In the genomic region with DNA sequence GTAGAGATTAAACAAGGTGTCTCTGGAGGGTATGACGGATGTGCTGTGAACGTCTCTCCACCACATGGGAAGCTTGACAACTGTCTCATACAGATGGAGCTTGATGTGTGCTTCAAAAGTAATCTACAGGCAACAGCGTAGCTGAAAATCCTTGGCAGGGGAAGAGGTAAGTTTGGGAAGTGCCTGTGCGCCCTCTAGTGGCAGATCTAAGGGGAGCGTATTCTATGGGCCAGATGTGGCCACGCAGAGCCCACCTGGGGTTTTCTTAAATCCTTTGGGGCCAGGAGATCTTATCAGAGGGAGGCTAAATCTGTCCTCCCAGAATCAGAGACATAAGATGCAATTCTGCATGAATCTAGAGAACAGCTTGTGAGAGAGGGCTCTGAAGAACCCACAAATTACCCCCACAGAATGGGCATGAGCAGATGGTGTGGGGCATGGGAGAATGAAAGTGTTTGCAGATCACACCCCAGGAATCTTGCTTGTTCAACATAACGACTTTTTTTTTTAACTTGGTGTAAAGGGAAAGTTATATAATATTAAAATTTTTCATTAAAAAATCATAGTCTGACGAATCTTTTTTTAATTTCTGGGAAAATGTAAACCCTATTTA, we compare ENCODE assay signal across 8 cellular contexts.
A peak's percentile ranks its signal among the peaks of the same experiment; 100 is the strongest.
DNase-seq lines count a peak whose midpoint lies in the region; ATAC-seq and TF ChIP-seq lines count a peak whose summit lies in the region.

No MANE protein-coding gene starts in this region.

- H3K27me3 Mint-ChIP-seq in activated CD8-positive, alpha-beta memory T cell treated with anti-CD3 and anti-CD28 coated beads, Interleukin-2, amount 10 ng/mL, durations not matched to agents 7 days and 5 days: no peaks in the 10 kb centered on the region
- peaks cover 6 to 16% (median 12%) of the 10 kb centered on the region in 3 donors for H3K27me3 Mint-ChIP-seq in naive B cell
- peaks cover 2% of the 10 kb centered on the region for H3K27me3 Mint-ChIP-seq in stimulated activated memory B cell treated with anti-CD40 and anti-IgM and Interleukin-4, amounts not matched to agents 10 μg/mL and 1 μg/mL and 100 μg/mL, for 72 hours

- no peaks in the 10 kb centered on the region for H3K36me3 Mint-ChIP-seq in activated CD8-positive, alpha-beta memory T cell treated with anti-CD3 and anti-CD28 coated beads, Interleukin-2, amount 10 ng/mL, durations not matched to agents 7 days and 5 days
- H3K36me3 Mint-ChIP-seq in naive B cell: peaks cover 0 to under 1% of the 10 kb centered on the region in 2 donors
- no peaks in the 10 kb centered on the region for H3K36me3 Mint-ChIP-seq in stimulated activated memory B cell treated with anti-CD40 and anti-IgM and Interleukin-4, amounts not matched to agents 10 μg/mL and 1 μg/mL and 100 μg/mL, for 72 hours

- H3K27ac Mint-ChIP-seq in activated CD8-positive, alpha-beta memory T cell treated with anti-CD3 and anti-CD28 coated beads, Interleukin-2, amount 10 ng/mL, durations not matched to agents 7 days and 5 days: no peak overlapping the region
- peak overlapping the region in 2 of 6 donors; percentile 56 to 64 for H3K27ac Mint-ChIP-seq in naive B cell
- peak overlapping the region; percentile 61 for H3K27ac Mint-ChIP-seq in stimulated activated memory B cell treated with anti-CD40 and anti-IgM and Interleukin-4, amounts not matched to agents 10 μg/mL and 1 μg/mL and 100 μg/mL, for 72 hours

- DNase-seq in AG08396 (ENCODE audit: low spot score) (peak; percentile 65), NOMO-1 (lab: John Stamatoyannopoulos, UW; ENCODE audit: unreplicated experiment in 2 of 2) (peak; percentile 24 to 69), epithelial cell of esophagus (ENCODE audit: low read depth) (peak; percentile 80), naive B cell (peak; percentile 49)
- DNase-seq in activated CD8-positive, alpha-beta memory T cell treated with anti-CD3 and anti-CD28 coated beads, Interleukin-2, amount 10 ng/mL, durations not matched to agents 7 days and 5 days: peak; percentile 67

- H3K4me3 Mint-ChIP-seq in activated CD8-positive, alpha-beta memory T cell treated with anti-CD3 and anti-CD28 coated beads, Interleukin-2, amount 10 ng/mL, durations not matched to agents 7 days and 5 days: no peak overlapping the region
- no peak overlapping the region for H3K4me3 Mint-ChIP-seq in naive B cell
- H3K4me3 Mint-ChIP-seq in stimulated activated memory B cell treated with anti-CD40 and anti-IgM and Interleukin-4, amounts not matched to agents 10 μg/mL and 1 μg/mL and 100 μg/mL, for 72 hours: no peak overlapping the region

- ATAC-seq in GM18861 (IDR thresholded peaks at IDR 0.05; ENCODE audit: unreplicated experiment): peak; percentile 43
- ATAC-seq in HG03354 (IDR thresholded peaks at IDR 0.05; ENCODE audit: poor library complexity, severe bottlenecking, unreplicated experiment): peak; percentile 91
- ATAC-seq in activated CD8-positive, alpha-beta memory T cell treated with anti-CD3 and anti-CD28 coated beads, Interleukin-2, amount 10 ng/mL, durations not matched to agents 7 days and 5 days: peak; percentile 81
- ATAC-seq in naive B cell (ENCODE audit: low read depth in 2 of 2): peak; percentile 73 to 84
- peak; percentile 78 for ATAC-seq in stimulated activated memory B cell treated with anti-CD40 and anti-IgM and Interleukin-4, amounts not matched to agents 10 μg/mL and 1 μg/mL and 100 μg/mL, for 72 hours

- CTCF ChIA-PET in activated CD8-positive, alpha-beta memory T cell treated with anti-CD3 and anti-CD28 coated beads, Interleukin-2, amount 10 ng/mL, durations not matched to agents 7 days and 5 days (lab: Charles Lee): interaction anchor here (0.6 to 4.3 kb wide), 34 partner anchors 9 to 763 kb away, joined by 3 to 32 read pairs (median 4); a partner anchor contains a TSS

- H3K9me3 Mint-ChIP-seq in activated CD8-positive, alpha-beta memory T cell treated with anti-CD3 and anti-CD28 coated beads, Interleukin-2, amount 10 ng/mL, durations not matched to agents 7 days and 5 days (ENCODE audit: low read depth): no peaks in the 10 kb centered on the region
- peaks cover 0 to 5% (median 0%) of the 10 kb centered on the region in 7 donors for H3K9me3 Mint-ChIP-seq in naive B cell
- H3K9me3 Mint-ChIP-seq in stimulated activated memory B cell treated with anti-CD40 and anti-IgM and Interleukin-4, amounts not matched to agents 10 μg/mL and 1 μg/mL and 100 μg/mL, for 72 hours: no peaks in the 10 kb centered on the region

- TF ChIP-seq CTCF in epithelial cell of esophagus (IDR thresholded peaks at IDR 0.05; ENCODE audit: insufficient read depth, low read depth, low read length, missing control alignments): peak; percentile 97

- no peak overlapping the region for H3K4me3 ChIP-seq in epithelial cell of esophagus (ENCODE audit: low read length)

- peaks cover 4% of the 10 kb centered on the region for H3K4me1 Mint-ChIP-seq in activated CD8-positive, alpha-beta memory T cell treated with anti-CD3 and anti-CD28 coated beads, Interleukin-2, amount 10 ng/mL, durations not matched to agents 7 days and 5 days
- peaks cover 5 to 7% (median 5%) of the 10 kb centered on the region in 3 donors for H3K4me1 Mint-ChIP-seq in naive B cell
- H3K4me1 Mint-ChIP-seq in stimulated activated memory B cell treated with anti-CD40 and anti-IgM and Interleukin-4, amounts not matched to agents 10 μg/mL and 1 μg/mL and 100 μg/mL, for 72 hours: peaks cover 8% of the 10 kb centered on the region
